In the genomic region with DNA sequence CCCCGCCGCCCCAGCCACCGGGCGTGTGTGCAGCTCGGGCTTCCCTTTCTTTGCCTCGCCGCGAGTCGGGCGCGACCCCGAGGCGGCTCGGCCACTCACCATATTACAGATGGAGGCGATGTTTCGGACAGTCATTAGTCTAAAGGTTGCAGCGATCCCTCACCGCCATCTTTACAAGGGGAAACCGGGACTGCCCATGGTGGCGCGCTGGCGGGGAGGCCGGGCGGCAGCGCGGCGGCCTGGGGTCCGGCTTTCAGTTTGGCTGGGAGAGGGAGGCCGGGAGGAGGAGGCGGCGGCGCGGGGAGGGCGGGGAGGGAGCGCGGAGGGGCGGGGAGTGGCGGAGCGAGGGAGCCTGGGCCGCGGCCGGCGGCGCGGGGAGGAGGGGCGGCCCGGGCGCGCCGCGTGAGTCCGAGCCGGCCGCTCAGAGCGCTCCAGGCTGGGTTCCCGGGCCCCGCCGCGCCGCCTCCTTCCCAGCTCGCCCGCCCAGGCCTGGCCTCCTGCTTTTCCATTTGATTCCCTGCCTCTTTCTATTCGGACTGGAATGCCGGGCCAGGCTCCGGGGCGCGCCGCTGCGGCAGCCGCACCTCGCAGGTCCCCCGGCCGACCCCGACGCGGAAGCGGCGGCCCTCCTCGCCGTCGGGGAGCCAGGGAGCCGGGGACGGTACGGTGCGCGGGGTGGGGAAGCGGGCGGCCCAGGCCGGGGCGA, we compare ENCODE assay signal across 8 cellular contexts. TPM values are rescaled to one million over a fixed set of nuclear protein-coding genes. Genes with fewer than 3 reads are reported as not detected.
DNase-seq lines count a peak whose midpoint lies in the region; ATAC-seq and TF ChIP-seq lines count a peak whose summit lies in the region.

A gene with protein sequence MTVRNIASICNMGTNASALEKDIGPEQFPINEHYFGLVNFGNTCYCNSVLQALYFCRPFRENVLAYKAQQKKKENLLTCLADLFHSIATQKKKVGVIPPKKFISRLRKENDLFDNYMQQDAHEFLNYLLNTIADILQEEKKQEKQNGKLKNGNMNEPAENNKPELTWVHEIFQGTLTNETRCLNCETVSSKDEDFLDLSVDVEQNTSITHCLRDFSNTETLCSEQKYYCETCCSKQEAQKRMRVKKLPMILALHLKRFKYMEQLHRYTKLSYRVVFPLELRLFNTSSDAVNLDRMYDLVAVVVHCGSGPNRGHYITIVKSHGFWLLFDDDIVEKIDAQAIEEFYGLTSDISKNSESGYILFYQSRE (minus strand): TSS at position 286 of the 706 bp plus-strand sequence. CDS start 151 bp downstream, at position 135.

- ATAC-seq in GM18520 (IDR thresholded peaks at IDR 0.05; ENCODE audit: unreplicated experiment) (peak; percentile 73), HG03025 (IDR thresholded peaks at IDR 0.05; ENCODE audit: low FRiP score, unreplicated experiment) (peak; percentile 81)

- H3K9me3 ChIP-seq in duodenal mucosa (ENCODE audit: control insufficient read depth in 1 of 2, low read length in 2 of 2): peaks cover 0 to 3% of the 10 kb centered on the region in 2 donors

- DNase-seq in AG09319 (ENCODE audit: extremely low read depth, low read depth): peak; percentile 45
- peak; percentile 31 for DNase-seq in NCI-H2227 treated with DMSO at 0.1 percent for 48 hours (lab: John Stamatoyannopoulos, UW)
- peak; percentile 21 to 32 for DNase-seq in activated CD4-positive, alpha-beta T cell treated with anti-CD3 and anti-CD28 coated beads, Interleukin-2, amount 50 U/mL, for 24 hours (ENCODE audit: low read depth in 1 of 2, low spot score in 1 of 2)
- DNase-seq in lower leg skin (ENCODE audit: low spot score in 2 of 2): peak; percentile 49 to 94
- DNase-seq in stimulated activated CD4-positive, alpha-beta T cell treated with anti-CD3 and anti-CD28 coated beads, Interleukin-4, amount 100 ng/mL, for 48 hours (ENCODE audit: low read depth in 2 of 2): peak; percentile 42 to 55

- H3K9ac ChIP-seq in duodenal mucosa (ENCODE audit: low read depth in 1 of 2, low read length in 2 of 2): peak within 1 kb of the TSS; percentile 72 to 84

- WGBS in lower leg skin, 2 donors: 0 to 2% methylated on average over 16 to 40 of the region's 90 CpGs

- peaks cover 32 to 36% of the 10 kb centered on the region in 2 donors for H3K4me1 ChIP-seq in duodenal mucosa (ENCODE audit: control insufficient read depth in 1 of 2, insufficient read depth in 2 of 2, low read length in 2 of 2)

- TF ChIP-seq POLR2A in lower leg skin (IDR thresholded peaks at IDR 0.05): no peak

- H3K27me3 ChIP-seq in duodenal mucosa (ENCODE audit: control insufficient read depth in 1 of 2, insufficient read depth in 2 of 2, low read length in 2 of 2): no peaks in the 10 kb centered on the region

- H3K4me3 ChIP-seq in duodenal mucosa (ENCODE audit: low read depth in 1 of 2, low read length in 2 of 2): peak within 1 kb of the TSS; percentile 85 to 91
- H3K4me3 ChIP-seq in lower leg skin (ENCODE audit: low read depth, poor library complexity, severe bottlenecking): peak within 1 kb of the TSS; percentile 82

- TF ChIP-seq CTCF in AG09319 (IDR thresholded peaks at IDR 0.05; ENCODE audit: low read depth, low read length) (no peak), lower leg skin (IDR thresholded peaks at IDR 0.05) (no peak)

- intact Hi-C loops in lower leg skin (cut with DNase I; ENCODE audit: low total_unique reads): loop anchor here (10.0 kb wide), 1 partner anchor 56 kb away; no protein-coding TSS in a partner anchor

- H3K36me3 ChIP-seq in duodenal mucosa (ENCODE audit: control insufficient read depth in 1 of 2, insufficient read depth in 2 of 2, low read length in 2 of 2): no peaks in the 10 kb centered on the region

- peak within 1 kb of the TSS; percentile 83 for H3K27ac ChIP-seq in duodenal mucosa (ENCODE audit: low read depth, low read length)

RNA-seq across cellular contexts. Expression of the gene that starts here (rescaled TPM):
- 10 to 100 TPM in 3 of 4 donors, 1 to 10 TPM in 1; 7.5 to 16.7 (median 12.5) TPM for total RNA-seq in lower leg skin

Comparison
In these comparisons a context has a peak if more than half of its experiments do, and no peak if none do; other contexts are left out.
1. Peak in every context shown above with its lines: DNase-seq, ATAC-seq, H3K4me3 ChIP-seq and H3K27ac ChIP-seq.